20 cellular contexts compared by ENCODE assay signal in genomic region chr10:63064706-63065105, GRCh38.
DNase-seq lines count a peak whose midpoint lies in the region; ATAC-seq, FAIRE-seq and TF ChIP-seq lines count a peak whose summit lies in the region.
"Had no signal": no experiment of that assay in that cellular context is flagged by ENCODE, and none has a peak within 500 bp of the region (broad histone marks: within the 10 kb centered on the region; RNA-seq: fewer than 3 reads in every experiment).

No MANE protein-coding gene starts in this region.

- in situ Hi-C loops in astrocyte of the cerebellum (cut with HindIII; ENCODE audit: low sequenced_read_pairs), result no loop called here

- H2AFZ ChIP-seq in keratinocyte (ENCODE audit: control insufficient read depth, low read length), result peak overlapping the region; percentile 32
- H2AFZ ChIP-seq in SK-N-SH (ENCODE audit: low read depth), result no peak overlapping the region
- H2AFZ ChIP-seq: hepatocyte had no signal

- H3K9me2 ChIP-seq in SK-N-SH, result no peaks in the 10 kb centered on the region

- H4K20me1 ChIP-seq in keratinocyte (ENCODE audit: control insufficient read depth, extremely low read depth, insufficient read depth, low read length) (no peaks in the 10 kb centered on the region), SK-N-SH (ENCODE audit: insufficient read depth) (no peaks in the 10 kb centered on the region)

- H3K36me3 ChIP-seq in A673 (ENCODE audit: insufficient read depth, low read length, poor library complexity, severe bottlenecking) (no peaks in the 10 kb centered on the region), keratinocyte (ENCODE audit: control insufficient read depth in 2 of 2, extremely low read depth in 1 of 2, insufficient read depth in 2 of 2, low read length in 2 of 2) (no peaks in the 10 kb centered on the region), SK-N-SH (replicated peaks in 1 of 2; ENCODE audit: control insufficient read depth in 1 of 2, insufficient read depth in 2 of 2, low read length in 1 of 2) (no peaks in the 10 kb centered on the region), upper lobe of right lung (no peaks in the 10 kb centered on the region)
- H3K36me3 ChIP-seq: brain microvascular endothelial cell, right atrium auricular region had no signal

- H3K9ac ChIP-seq in keratinocyte (ENCODE audit: control insufficient read depth, extremely low read depth, insufficient read depth, low read length) (no peak overlapping the region), SK-N-SH (no peak overlapping the region)

- DNase-seq in A673 (ENCODE audit: low spot score) (peak; percentile 52), M059J (ENCODE audit: low read depth) (peak; percentile 9), astrocyte of the cerebellum (ENCODE audit: low read depth) (peak; percentile 1), keratinocyte (ENCODE audit: low read depth, low spot score) (no peak), SK-N-SH (no peak), upper lobe of right lung (no peak), iPS-NIHi11 (ENCODE audit: low spot score) (no peak)
- DNase-seq in activated naive CD4-positive, alpha-beta T cell (lab: John Stamatoyannopoulos, UW), result no peak
- DNase-seq: activated naive CD4-positive, alpha-beta T cell treated with anti-CD3 and anti-CD28 coated beads for 36 hours; brain microvascular endothelial cell; CD8-positive, alpha-beta memory T cell; DMS79; NCI-H1694; NCI-H446; SHP77 had no signal

- no TSS peak for BruUV-seq in A673 (replicated peaks; lab: Mats Ljungman, UMichigan)

- no peaks in the 10 kb centered on the region for H3K9me1 ChIP-seq in keratinocyte (ENCODE audit: control insufficient read depth, extremely low read depth, insufficient read depth, low read length)

- no peak overlapping the region for H3K4me3 ChIP-seq in A673 (ENCODE audit: low read depth, low read length, poor library complexity, severe bottlenecking)
- H3K4me3 ChIP-seq in astrocyte of the cerebellum (ENCODE audit: low read depth, low read length), result no peak overlapping the region
- H3K4me3 ChIP-seq in keratinocyte (ENCODE audit: control insufficient read depth in 2 of 3, extremely low read depth in 1 of 3, insufficient read depth in 2 of 3, low read depth in 1 of 3, low read length in 3 of 3), result no peak overlapping the region
- no peak overlapping the region for H3K4me3 ChIP-seq in SK-N-SH (ENCODE audit: low read depth in 2 of 2, low read length in 1 of 2)
- H3K4me3 ChIP-seq in upper lobe of right lung, result no peak overlapping the region
- H3K4me3 ChIP-seq: hepatocyte, right atrium auricular region had no signal

- TF ChIP-seq EP300 in SK-N-SH (IDR thresholded peaks at IDR 0.05; ENCODE audit: borderline replicate concordance in 1 of 2, low read depth in 1 of 2, low read length in 1 of 2), result no peak

- no peaks in the 10 kb centered on the region for H3F3A ChIP-seq in SK-N-SH (replicated peaks; ENCODE audit: insufficient read depth)

- POLR2A ChIA-PET in A673 (lab: Charles Lee; ENCODE audit: low non-redundant PET), result no interaction called here
- POLR2A ChIA-PET in SK-N-SH (lab: Yijun Ruan, JAX), result no interaction called here

- H3K4me1 ChIP-seq in A673 (ENCODE audit: insufficient read depth, low read length, poor library complexity, severe bottlenecking) (peaks cover 23% of the 10 kb centered on the region), keratinocyte (ENCODE audit: control insufficient read depth, extremely low read depth, insufficient read depth, low read length) (peaks cover 10% of the 10 kb centered on the region), SK-N-SH (ENCODE audit: control insufficient read depth in 1 of 2, insufficient read depth in 2 of 2, low read depth in 1 of 2, low read length in 1 of 2) (peaks cover 4 to 7% of the 10 kb centered on the region in 2 experiments; a peak in 2 of 4 replicates), upper lobe of right lung (no peaks in the 10 kb centered on the region)
- H3K4me1 ChIP-seq: right atrium auricular region had no signal

- no peak for FAIRE-seq in keratinocyte (lab: Jason Lieb, UNC)

- dilution Hi-C loops in keratinocyte (cut with MboI; ENCODE audit: extremely low pct_ligation_motif_present, low sequenced_read_pairs), result no loop called here

- CTCF ChIA-PET in A673 (lab: Charles Lee), result interaction anchor here (0.6 kb wide), 1 partner anchor 247 kb away, joined by 4 read pairs; no protein-coding TSS in a partner anchor
- CTCF ChIA-PET in SK-N-SH (lab: Yijun Ruan, JAX), result interaction anchor here (0.9 to 1.1 kb wide), 3 partner anchors 19 to 248 kb away, joined by 3 read pairs; partner anchors contain the start of gene EGR2

- TF ChIP-seq CTCF in A673 (conservative IDR thresholded peaks at IDR 0.05; ENCODE audit: low read depth, low read length) (no peak), astrocyte of the cerebellum (IDR thresholded peaks at IDR 0.05; ENCODE audit: low read depth, low read length, missing control alignments) (no peak), keratinocyte (optimal IDR thresholded peaks at IDR 0.05 in 1 of 3, IDR thresholded peaks at IDR 0.05 in 1 of 3, conservative IDR thresholded peaks at IDR 0.05 in 1 of 3; ENCODE audit: extremely low read depth in 1 of 3, insufficient read depth in 2 of 3, low read length in 3 of 3) (no peak), SK-N-SH (IDR thresholded peaks at IDR 0.05) (no peak), upper lobe of right lung (IDR thresholded peaks at IDR 0.05) (no peak)

- intact Hi-C loops in A673 (cut with micrococcal nuclease; ENCODE audit: unreplicated experiment), result no loop called here
- intact Hi-C loops in upper lobe of right lung (cut with DNase I), result no loop called here

- H3K27ac ChIP-seq in A673 (ENCODE audit: low read depth, low read length, poor library complexity, severe bottlenecking) (peak overlapping the region; percentile 15), keratinocyte (ENCODE audit: control insufficient read depth, insufficient read depth, low read length) (no peak overlapping the region), SK-N-SH (ENCODE audit: low read depth in 2 of 2, low read length in 1 of 2) (no peak overlapping the region), upper lobe of right lung (no peak overlapping the region)
- H3K27ac ChIP-seq: brain microvascular endothelial cell, hepatocyte, right atrium auricular region had no signal

- TF ChIP-seq RAD21 in SK-N-SH (IDR thresholded peaks at IDR 0.05; ENCODE audit: low read length), result no peak

- H3K9me3 ChIP-seq in A673 (ENCODE audit: low read depth, low read length, poor library complexity, severe bottlenecking) (no peaks in the 10 kb centered on the region), keratinocyte (ENCODE audit: control insufficient read depth, low read depth, low read length) (no peaks in the 10 kb centered on the region), SK-N-SH (no peaks in the 10 kb centered on the region), upper lobe of right lung (no peaks in the 10 kb centered on the region)
- H3K9me3 ChIP-seq: right atrium auricular region had no signal

- H3K79me2 ChIP-seq in keratinocyte (ENCODE audit: control insufficient read depth, insufficient read depth, low read length), result no peaks in the 10 kb centered on the region
- no peaks in the 10 kb centered on the region for H3K79me2 ChIP-seq in SK-N-SH (ENCODE audit: insufficient read depth)
- H3K79me2 ChIP-seq: hepatocyte had no signal

- 56% methylated on average over 4 of the region's 4 CpGs for WGBS in SK-N-SH (ENCODE audit: low lambda C conversion rate)

- no peaks in the 10 kb centered on the region for H3K27me3 ChIP-seq in A673 (replicated peaks; ENCODE audit: insufficient read depth, low read depth, low read length, poor library complexity)
- no peaks in the 10 kb centered on the region for H3K27me3 ChIP-seq in keratinocyte (ENCODE audit: control insufficient read depth, extremely low read depth, insufficient read depth, low read length)
- no peaks in the 10 kb centered on the region; the same call in 1 of the 2 replicates for H3K27me3 ChIP-seq in SK-N-SH (ENCODE audit: insufficient read depth)
- no peaks in the 10 kb centered on the region for H3K27me3 ChIP-seq in upper lobe of right lung
- H3K27me3 ChIP-seq: brain microvascular endothelial cell, hepatocyte, right atrium auricular region had no signal

- H3K4me2 ChIP-seq in keratinocyte (ENCODE audit: control insufficient read depth, extremely low read depth, insufficient read depth, low read depth, low read length) (peak overlapping the region; percentile 49), SK-N-SH (no peak overlapping the region)
- H3K4me2 ChIP-seq: hepatocyte had no signal

- ATAC-seq in upper lobe of right lung, result no peak
- ATAC-seq: activated CD4-positive, CD25-positive, alpha-beta regulatory T cell treated with anti-CD3 and anti-CD28 coated beads, Interleukin-2, amount 50 U/mL, for 24 hours; esophagus mucosa; HCT116 had no signal

TF ChIP-seq in SK-N-SH, 30 proteins besides CTCF, POLR2A, EP300 and RAD21:
- TF ChIP-seq SMC3 (IDR thresholded peaks at IDR 0.05; ENCODE audit: low read depth, low read length), result no peak
- TF ChIP-seq GABPA (IDR thresholded peaks at IDR 0.05; ENCODE audit: low read depth), result no peak
- TF ChIP-seq TAF1 (IDR thresholded peaks at IDR 0.05; ENCODE audit: borderline replicate concordance, low read depth, low read length), result no peak
- no peak for TF ChIP-seq RFX5 (IDR thresholded peaks at IDR 0.05; ENCODE audit: low read length)
- no peak for TF ChIP-seq NFIC (IDR thresholded peaks at IDR 0.05; ENCODE audit: borderline replicate concordance)

Comparison
In these comparisons a context has a peak if more than half of its experiments do, and no peak if none do; other contexts are left out.
1. DNase-seq: peak in A673 (single experiment), M059J (single experiment) and astrocyte of the cerebellum (single experiment); none in keratinocyte (single experiment), SK-N-SH (single experiment), upper lobe of right lung (single experiment), activated naive CD4-positive, alpha-beta T cell (0 of 4) and iPS-NIHi11 (single experiment).